8 cellular contexts compared by ENCODE assay signal in the genomic region with DNA sequence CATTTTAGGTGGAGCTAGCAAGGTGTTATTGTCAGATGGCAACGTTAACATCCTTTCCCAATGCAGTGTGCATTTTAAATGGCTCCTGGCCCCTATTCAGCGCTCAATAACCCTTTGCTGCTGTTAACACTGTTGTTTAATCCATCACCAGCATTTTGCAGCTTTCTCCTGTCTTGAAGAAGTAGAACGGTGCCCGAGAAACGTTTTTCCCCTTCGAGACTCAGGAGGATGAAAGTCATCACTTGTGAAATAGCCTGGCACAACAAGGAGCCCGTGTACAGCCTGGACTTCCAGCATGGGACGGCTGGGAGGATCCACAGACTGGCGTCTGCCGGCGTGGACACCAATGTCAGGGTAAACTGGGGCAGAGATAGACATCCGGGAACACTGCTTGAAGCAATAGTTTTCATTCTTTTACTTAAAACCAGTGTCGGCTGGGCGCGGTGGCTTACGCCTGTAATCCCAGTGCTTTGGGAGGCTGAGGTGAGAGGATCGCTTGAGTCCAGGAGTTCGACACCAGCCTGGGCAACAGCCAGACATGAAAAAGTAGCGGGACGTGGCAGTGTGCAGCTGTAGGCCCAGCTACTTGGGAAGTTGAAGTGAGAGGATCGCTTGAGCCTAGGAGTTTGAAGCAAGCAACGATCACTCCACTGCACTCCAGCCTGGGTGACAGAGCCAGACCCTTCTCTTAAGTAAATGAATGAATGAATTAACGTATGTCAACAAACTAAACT. TPM values are rescaled to one million over a fixed set of nuclear protein-coding genes. Genes with fewer than 3 reads are reported as not detected.
DNase-seq lines count a peak whose midpoint lies in the region; ATAC-seq and TF ChIP-seq lines count a peak whose summit lies in the region.

No MANE protein-coding gene starts in this region.

- H3K9me3 ChIP-seq in heart left ventricle (no peaks in the 10 kb centered on the region), stomach (no peaks in the 10 kb centered on the region)

- H3K27ac Mint-ChIP-seq in activated CD4-positive, alpha-beta memory T cell treated with anti-CD3 and anti-CD28 coated beads for 36 hours = peak overlapping the region; percentile 60

- POLR2A ChIA-PET in activated CD4-positive, alpha-beta memory T cell treated with anti-CD3 and anti-CD28 coated beads for 36 hours (lab: Charles Lee) = interaction anchor here (0.7 to 1.1 kb wide), 3 partner anchors 13 to 212 kb away, joined by 4 read pairs; a partner anchor contains a TSS

- no peak for DNase-seq in heart left ventricle
- DNase-seq in Right ventricle myocardium inferior (ENCODE audit: missing footprints) = no peak
- no peak for DNase-seq in activated CD4-positive, alpha-beta memory T cell treated with anti-CD3 and anti-CD28 coated beads for 36 hours
- no peak for DNase-seq in stomach
- DNase-seq in inferior parietal cortex (ENCODE audit: extremely low spot score) = no peak
- DNase-seq in COLO829 (ENCODE audit: low spot score) = no peak

- H3K4me1 ChIP-seq in heart left ventricle (peaks cover 0 to 12% (median 0%) of the 10 kb centered on the region in 12 donors), stomach (peaks cover 0 to 23% (median 14%) of the 10 kb centered on the region in 4 donors)

- H3K36me3 Mint-ChIP-seq in activated CD4-positive, alpha-beta memory T cell treated with anti-CD3 and anti-CD28 coated beads for 36 hours = peaks cover 23% of the 10 kb centered on the region

- H3K4me3 Mint-ChIP-seq in activated CD4-positive, alpha-beta memory T cell treated with anti-CD3 and anti-CD28 coated beads for 36 hours = peak overlapping the region; percentile 84

- no peaks in the 10 kb centered on the region for H3K27me3 Mint-ChIP-seq in activated CD4-positive, alpha-beta memory T cell treated with anti-CD3 and anti-CD28 coated beads for 36 hours

- no peaks in the 10 kb centered on the region for H3K36me3 ChIP-seq in heart left ventricle
- H3K36me3 ChIP-seq in stomach = no peaks in the 10 kb centered on the region

- no peaks in the 10 kb centered on the region for H3K9me3 Mint-ChIP-seq in activated CD4-positive, alpha-beta memory T cell treated with anti-CD3 and anti-CD28 coated beads for 36 hours

- WGBS in heart left ventricle, 4 donors = 77 to 80% (median 78%) methylated on average over 23 of the region's 23 CpGs
- 62 to 69% (median 68%) methylated on average over 23 of the region's 23 CpGs for WGBS in stomach, 5 donors

- no peak for ATAC-seq in heart left ventricle
- no peak for ATAC-seq in Right ventricle myocardium inferior
- ATAC-seq in HG03039 (IDR thresholded peaks at IDR 0.05; ENCODE audit: unreplicated experiment) = no peak

- H3K4me3 ChIP-seq in heart left ventricle (peak overlapping the region; percentile 35 to 86 (median 64)), iPS-11a (ENCODE audit: low read depth, low read length) (peak overlapping the region; percentile 62), stomach (peak overlapping the region; percentile 76 to 82 (median 81))

- peaks cover 20% of the 10 kb centered on the region for H3K4me1 Mint-ChIP-seq in activated CD4-positive, alpha-beta memory T cell treated with anti-CD3 and anti-CD28 coated beads for 36 hours (ENCODE audit: low read depth)

- H3K27ac ChIP-seq in heart left ventricle (peak overlapping the region in 1 of 12 donors; percentile 17), stomach (peak overlapping the region in 4 of 5 donors; percentile 63 to 85 (median 80))

- no peak for TF ChIP-seq POLR2A in heart left ventricle (IDR thresholded peaks at IDR 0.05)
- TF ChIP-seq POLR2A in stomach (IDR thresholded peaks at IDR 0.05) = no peak

- TF ChIP-seq CTCF in heart left ventricle (IDR thresholded peaks at IDR 0.05) (no peak), stomach (IDR thresholded peaks at IDR 0.05) (no peak)

- CTCF ChIA-PET in activated CD4-positive, alpha-beta memory T cell treated with anti-CD3 and anti-CD28 coated beads for 36 hours (lab: Charles Lee) = interaction anchor here (0.9 kb wide), 1 partner anchor 233 kb away, joined by 3 read pairs; no protein-coding TSS in a partner anchor

- intact Hi-C loops in heart left ventricle (cut with DNase I) (no loop called here), Right ventricle myocardium inferior (cut with DNase I) (no loop called here), stomach (cut with DNase I; ENCODE audit: low total_unique reads) (no loop called here)
- intact Hi-C loops in activated CD4-positive, alpha-beta memory T cell treated with anti-CD3 and anti-CD28 coated beads for 36 hours (cut with micrococcal nuclease) = loop anchor here (1.0 to 2.0 kb wide), 2 partner anchors 65 to 230 kb away; a partner anchor contains a TSS

- H3K27me3 ChIP-seq in heart left ventricle (no peaks in the 10 kb centered on the region), stomach (no peaks in the 10 kb centered on the region)

- TF ChIP-seq EP300 in stomach (IDR thresholded peaks at IDR 0.05) = no peak

RNA-seq across cellular contexts. Expression of a gene that starts 0.9 kb away (rescaled TPM):
- total RNA-seq in heart left ventricle (1 to 10 TPM in 2 of 9 donors, under 1 TPM in 7; 0.12 to 1.9 (median 0.56) TPM), Right ventricle myocardium inferior (1.3 TPM), stomach (10 to 100 TPM in 1 of 5 donors, 1 to 10 TPM in 2, under 1 TPM in 2; 0.29 to 15.2 (median 1.3) TPM)
- polyA plus RNA-seq in heart left ventricle (under 1 TPM; 0.23 to 0.54 TPM), stomach (1 to 10 TPM in 2 of 3 donors, under 1 TPM in 1; 0.76 to 1.8 (median 1.4) TPM)
- 10 to 100 TPM; 28.9 to 31.2 TPM for total RNA-seq in activated CD4-positive, alpha-beta memory T cell treated with anti-CD3 and anti-CD28 coated beads for 36 hours
